ENCODE assay signal across 9 cellular contexts in the genomic region with DNA sequence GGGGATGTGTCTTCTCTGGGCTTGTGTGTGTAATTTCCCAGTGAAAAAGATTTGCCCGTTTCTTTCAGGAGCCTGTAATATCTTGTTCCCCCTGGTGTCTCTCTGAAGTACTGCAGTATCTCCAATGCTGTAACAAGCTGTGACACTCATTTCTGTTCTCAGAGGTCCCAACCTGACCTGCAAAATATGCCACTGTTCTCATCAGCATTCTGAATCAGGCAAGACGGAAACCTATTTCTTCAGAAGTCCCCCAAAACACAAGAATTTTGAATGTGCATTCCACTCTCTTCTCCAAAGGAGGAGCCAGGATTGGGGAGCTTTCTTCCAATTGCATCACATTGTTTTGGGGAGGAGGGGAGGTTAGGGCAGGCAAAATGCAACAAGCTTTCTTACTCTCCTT.
DNase-seq lines count a peak whose midpoint lies in the region; ATAC-seq and TF ChIP-seq lines count a peak whose summit lies in the region.
"Had no signal": no experiment of that assay in that cellular context is flagged by ENCODE, and none has a peak within 500 bp of the region (broad histone marks: within the 10 kb centered on the region; RNA-seq: fewer than 3 reads in every experiment).

No MANE protein-coding gene starts in this region.

- no peak overlapping the region for H3K27ac Mint-ChIP-seq in stimulated activated memory B cell treated with anti-CD40 and anti-IgM and Interleukin-4, amounts not matched to agents 10 μg/mL and 1 μg/mL and 100 μg/mL, for 72 hours
- H3K27ac Mint-ChIP-seq: CD8-positive, alpha-beta memory T cell had no signal

- peaks cover 7% of the 10 kb centered on the region for H3K4me1 Mint-ChIP-seq in stimulated activated memory B cell treated with anti-CD40 and anti-IgM and Interleukin-4, amounts not matched to agents 10 μg/mL and 1 μg/mL and 100 μg/mL, for 72 hours
- H3K4me1 Mint-ChIP-seq: CD8-positive, alpha-beta memory T cell had no signal

- H3K36me3 Mint-ChIP-seq in stimulated activated memory B cell treated with anti-CD40 and anti-IgM and Interleukin-4, amounts not matched to agents 10 μg/mL and 1 μg/mL and 100 μg/mL, for 72 hours: peaks cover 3% of the 10 kb centered on the region
- H3K36me3 Mint-ChIP-seq: CD8-positive, alpha-beta memory T cell had no signal

- intact Hi-C loops in left ventricle myocardium inferior (cut with micrococcal nuclease): no loop called here

- no peak overlapping the region for H3K4me3 Mint-ChIP-seq in stimulated activated memory B cell treated with anti-CD40 and anti-IgM and Interleukin-4, amounts not matched to agents 10 μg/mL and 1 μg/mL and 100 μg/mL, for 72 hours
- H3K4me3 Mint-ChIP-seq: CD8-positive, alpha-beta memory T cell had no signal

- H3K27ac ChIP-seq in left ventricle myocardium inferior (replicated peaks): no peak overlapping the region
- no peak overlapping the region for H3K27ac ChIP-seq in effector memory CD4-positive, alpha-beta T cell (ENCODE audit: insufficient read depth, low read length, poor library complexity, severe bottlenecking)

- DNase-seq in NCI-H2196 (lab: John Stamatoyannopoulos, UW; ENCODE audit: unreplicated experiment) (peak; percentile 45), NCI-H2196 treated with DMSO at 0.1 percent for 48 hours (lab: John Stamatoyannopoulos, UW; ENCODE audit: unreplicated experiment) (no peak), KBM-7 (peak; percentile 68), SW480 (ENCODE audit: low spot score) (peak; percentile 66), left ventricle myocardium inferior (no peak)
- DNase-seq in effector memory CD4-positive, alpha-beta T cell: no peak

- ATAC-seq in stimulated activated memory B cell treated with anti-CD40 and anti-IgM and Interleukin-4, amounts not matched to agents 10 μg/mL and 1 μg/mL and 100 μg/mL, for 72 hours: peak; percentile 60
- no peak for ATAC-seq in GM21447 (IDR thresholded peaks at IDR 0.05; ENCODE audit: unreplicated experiment)

- H3K4me3 ChIP-seq in left ventricle myocardium inferior: no peak overlapping the region
- H3K4me3 ChIP-seq in effector memory CD4-positive, alpha-beta T cell (ENCODE audit: insufficient read depth, low read depth, low read length, poor library complexity, severe bottlenecking): no peak overlapping the region

- in situ Hi-C loops in KBM-7 (cut with MboI; ENCODE audit: low pct_unique_long_range_greater_than_20kb, low sequenced_read_pairs): no loop called here

- peak; percentile 71 for TF ChIP-seq CTCF in left ventricle myocardium inferior (IDR thresholded peaks at IDR 0.05; ENCODE audit: borderline replicate concordance)

- H3K27me3 Mint-ChIP-seq in stimulated activated memory B cell treated with anti-CD40 and anti-IgM and Interleukin-4, amounts not matched to agents 10 μg/mL and 1 μg/mL and 100 μg/mL, for 72 hours: peaks cover 11% of the 10 kb centered on the region

- H3K9me3 ChIP-seq in left ventricle myocardium inferior (replicated peaks): peaks cover 24% of the 10 kb centered on the region
- no peaks in the 10 kb centered on the region for H3K9me3 ChIP-seq in effector memory CD4-positive, alpha-beta T cell (ENCODE audit: control insufficient read depth, low read length)

- H3K9me3 Mint-ChIP-seq in stimulated activated memory B cell treated with anti-CD40 and anti-IgM and Interleukin-4, amounts not matched to agents 10 μg/mL and 1 μg/mL and 100 μg/mL, for 72 hours: peaks cover 4% of the 10 kb centered on the region

- H3K27me3 ChIP-seq in left ventricle myocardium inferior (ENCODE audit: low read depth): no peaks in the 10 kb centered on the region
- no peaks in the 10 kb centered on the region for H3K27me3 ChIP-seq in effector memory CD4-positive, alpha-beta T cell (replicated peaks; ENCODE audit: control insufficient read depth, insufficient read depth, low read length, poor library complexity, severe bottlenecking)

- no peaks in the 10 kb centered on the region for H3K4me1 ChIP-seq in left ventricle myocardium inferior
- H3K4me1 ChIP-seq in effector memory CD4-positive, alpha-beta T cell (ENCODE audit: control insufficient read depth, insufficient read depth, low read length, poor library complexity, severe bottlenecking): no peaks in the 10 kb centered on the region

- no peaks in the 10 kb centered on the region for H3K36me3 ChIP-seq in left ventricle myocardium inferior
- no peaks in the 10 kb centered on the region for H3K36me3 ChIP-seq in effector memory CD4-positive, alpha-beta T cell (ENCODE audit: control insufficient read depth, insufficient read depth, low read length)

Comparison
In these comparisons a context has a peak if more than half of its experiments do, and no peak if none do; other contexts are left out.
1. DNase-seq: peak in NCI-H2196 (single experiment), KBM-7 (single experiment) and SW480 (single experiment); none in NCI-H2196 treated with DMSO at 0.1 percent for 48 hours (single experiment), left ventricle myocardium inferior (single experiment) and effector memory CD4-positive, alpha-beta T cell (0 of 3).